Comparison of ENCODE assay signal across 8 cellular contexts in the genomic region with DNA sequence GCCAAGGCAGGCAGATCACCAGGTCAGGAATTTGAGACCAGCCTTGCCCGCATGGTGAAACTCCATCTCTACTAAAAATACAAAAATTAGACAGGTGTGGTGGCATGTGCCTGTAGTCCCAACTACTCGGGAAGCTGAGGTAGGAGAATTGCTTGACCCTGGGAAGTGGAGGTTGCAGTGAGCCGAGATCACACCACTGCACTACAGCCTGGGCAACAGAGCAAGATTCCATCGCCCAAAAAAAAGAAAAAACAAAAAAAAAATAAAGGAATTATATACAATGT. TPM values are rescaled to one million over a fixed set of nuclear protein-coding genes. Genes with fewer than 3 reads are reported as not detected.
"Had no signal": no experiment of that assay in that cellular context is flagged by ENCODE, and none has a peak within 500 bp of the region (broad histone marks: within the 10 kb centered on the region; RNA-seq: fewer than 3 reads in every experiment).

No MANE protein-coding gene starts in this region.

RNA-seq across cellular contexts. Expression of a gene that starts 16.0 kb away (rescaled TPM):
- total RNA-seq: OCI-LY7 had no signal
- polyA plus RNA-seq: IgD-negative memory B cell had no signal

RNA-seq across cellular contexts. Expression of a gene that starts 50.3 kb away (rescaled TPM):
- total RNA-seq: HT-29, K562, MCF 10A, OCI-LY7, PC-3, Right ventricle myocardium inferior, SJCRH30 had no signal
- polyA plus RNA-seq: K562 had no signal
